13 cellular contexts compared by ENCODE assay signal in the genomic region with DNA sequence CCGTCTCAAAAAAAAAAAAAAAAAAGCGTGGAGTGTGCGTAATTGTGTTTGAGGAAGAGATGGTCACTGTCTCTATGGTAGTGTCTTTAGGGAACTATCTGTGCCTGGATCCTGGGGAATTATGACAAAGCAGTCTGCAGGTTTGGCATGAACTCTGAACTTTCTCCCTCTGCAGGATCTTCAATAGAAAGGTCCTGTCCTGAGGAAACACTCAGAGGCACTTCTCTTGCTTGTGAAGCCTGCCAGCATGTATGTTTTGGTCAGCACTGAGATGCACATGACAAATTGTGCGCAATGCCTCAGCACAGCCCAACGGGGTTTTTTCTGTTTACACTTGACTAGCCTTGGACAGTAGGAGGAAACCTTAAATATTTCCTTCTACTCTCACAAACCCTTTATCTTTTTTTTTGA. TPM values are rescaled to one million over a fixed set of nuclear protein-coding genes. Genes with fewer than 3 reads are reported as not detected.
DNase-seq lines count a peak whose midpoint lies in the region; ATAC-seq and TF ChIP-seq lines count a peak whose summit lies in the region.
"Had no signal": no experiment of that assay in that cellular context is flagged by ENCODE, and none has a peak within 500 bp of the region (broad histone marks: within the 10 kb centered on the region; RNA-seq: fewer than 3 reads in every experiment).

No MANE protein-coding gene starts in this region.

- peaks cover 0 to 36% (median 6%) of the 10 kb centered on the region in 3 donors for H3K4me1 ChIP-seq in gastroesophageal sphincter

- no peak overlapping the region for H3K4me3 ChIP-seq in GM12865 (ENCODE audit: low read depth, low read length)
- H3K4me3 ChIP-seq in gastroesophageal sphincter = no peak overlapping the region

- DNase-seq in GM12865 (ENCODE audit: low read depth) (peak; percentile 82), GM20000 (ENCODE audit: low spot score) (peak; percentile 55), NCI-H510A (lab: John Stamatoyannopoulos, UW) (no peak), NCI-H1930 (lab: John Stamatoyannopoulos, UW) (no peak), SKM-1 treated with dmso at 0.1 percent for 144 hours (lab: John Stamatoyannopoulos, UW; ENCODE audit: unreplicated experiment) (no peak)
- DNase-seq: activated CD4-positive, alpha-beta T cell treated with anti-CD3 and anti-CD28 coated beads, Interleukin-2, amount 50 U/mL, for 1 hour; activated naive CD4-positive, alpha-beta T cell treated with anti-CD3 and anti-CD28 coated beads for 36 hours; AML-193; NCI-H2029; stimulated activated naive CD8-positive, alpha-beta T cell treated with anti-CD3 and anti-CD28 coated beads, Interleukin-15, Interleukin-2, amounts not matched to agents 100 U/mL and 50 U/mL, for 24 hours had no signal

- ATAC-seq in HG03039 (IDR thresholded peaks at IDR 0.05; ENCODE audit: unreplicated experiment) = peak; percentile 65
- ATAC-seq in gastroesophageal sphincter = peak; percentile 57
- no peak for ATAC-seq in GM18873 (IDR thresholded peaks at IDR 0.05; ENCODE audit: low FRiP score, unreplicated experiment)
- ATAC-seq: stimulated activated naive CD8-positive, alpha-beta T cell treated with anti-CD3 and anti-CD28 coated beads, Interleukin-15, Interleukin-2, amounts not matched to agents 100 U/mL and 50 U/mL, for 24 hours had no signal

- H3K27me3 ChIP-seq in gastroesophageal sphincter = no peaks in the 10 kb centered on the region

- H3K9me3 ChIP-seq in gastroesophageal sphincter = no peaks in the 10 kb centered on the region

- 70 to 80% methylated on average over 1 to 4 of the region's 5 CpGs for WGBS in gastroesophageal sphincter (ENCODE audit: low coverage in 1 of 2), 2 donors

- no peak for TF ChIP-seq POLR2A in gastroesophageal sphincter (IDR thresholded peaks at IDR 0.05)

- H3K27ac ChIP-seq in gastroesophageal sphincter = no peak overlapping the region

- TF ChIP-seq EP300 in gastroesophageal sphincter (IDR thresholded peaks at IDR 0.05) = no peak

- TF ChIP-seq CTCF in GM12865 (IDR thresholded peaks at IDR 0.05; ENCODE audit: insufficient read depth, low read depth, low read length, missing control alignments) = no peak
- TF ChIP-seq CTCF in GM20000 (IDR thresholded peaks at IDR 0.05; ENCODE audit: extremely low read depth, missing control alignments) = no peak
- TF ChIP-seq CTCF in gastroesophageal sphincter (IDR thresholded peaks at IDR 0.05) = no peak

- peaks cover 0 to 10% of the 10 kb centered on the region in 2 donors for H3K36me3 ChIP-seq in gastroesophageal sphincter

RNA-seq across cellular contexts. Expression of gene ATF7, which starts 46.6 kb away (rescaled TPM):
- 10 to 100 TPM; 26.7 to 54.9 (median 33.3) TPM for total RNA-seq in gastroesophageal sphincter

Comparison
In these comparisons a context has a peak if more than half of its experiments do, and no peak if none do; other contexts are left out.
1. DNase-seq: peak in GM12865 (single experiment) and GM20000 (single experiment); none in NCI-H510A (single experiment), NCI-H1930 (0 of 2) and SKM-1 treated with dmso at 0.1 percent for 144 hours (single experiment).